Comparison of ENCODE assay signal across 8 cellular contexts in genomic region chr17:50903604-50904521, GRCh38. TPM values are rescaled to one million over a fixed set of nuclear protein-coding genes. Genes with fewer than 3 reads are reported as not detected.
DNase-seq lines count a peak whose midpoint lies in the region; ATAC-seq and TF ChIP-seq lines count a peak whose summit lies in the region.

No MANE protein-coding gene starts in this region.

- H3K9me3 Mint-ChIP-seq in progenitor cell of endocrine pancreas (ENCODE audit: low read depth) = no peaks in the 10 kb centered on the region

- H3K27me3 ChIP-seq in effector memory CD4-positive, alpha-beta T cell (replicated peaks; ENCODE audit: control insufficient read depth, insufficient read depth, low read length, poor library complexity, severe bottlenecking) = no peaks in the 10 kb centered on the region

- peaks cover 45% of the 10 kb centered on the region for H3K4me1 ChIP-seq in effector memory CD4-positive, alpha-beta T cell (ENCODE audit: control insufficient read depth, insufficient read depth, low read length, poor library complexity, severe bottlenecking)

- no peaks in the 10 kb centered on the region for H3K9me3 ChIP-seq in effector memory CD4-positive, alpha-beta T cell (ENCODE audit: control insufficient read depth, low read length)

- peak; percentile 59 for DNase-seq in RWPE1 (ENCODE audit: low spot score)
- peak in 2 of 3 donors; percentile 25 to 52 for DNase-seq in effector memory CD4-positive, alpha-beta T cell
- DNase-seq in progenitor cell of endocrine pancreas (ENCODE audit: low spot score, unreplicated experiment) = no peak
- no peak for DNase-seq in SIG-M5 (lab: John Stamatoyannopoulos, UW)
- DNase-seq in NCI-H345 (lab: John Stamatoyannopoulos, UW) = no peak

- no peak overlapping the region for H3K4me3 ChIP-seq in effector memory CD4-positive, alpha-beta T cell (ENCODE audit: insufficient read depth, low read depth, low read length, poor library complexity, severe bottlenecking)

- peaks cover 56% of the 10 kb centered on the region for H3K4me1 Mint-ChIP-seq in progenitor cell of endocrine pancreas (ENCODE audit: low read depth)

- H3K36me3 Mint-ChIP-seq in progenitor cell of endocrine pancreas (ENCODE audit: insufficient read depth) = no peaks in the 10 kb centered on the region

- H3K4me3 Mint-ChIP-seq in progenitor cell of endocrine pancreas (ENCODE audit: low read depth) = no peak overlapping the region

- CTCF ChIA-PET in RWPE1 (lab: Yijun Ruan, JAX) = interaction anchor here (0.6 to 1.1 kb wide), 2 partner anchors 9 to 40 kb away, joined by 3 read pairs; no protein-coding TSS in a partner anchor

- peak overlapping the region; percentile 38 for H3K27ac Mint-ChIP-seq in progenitor cell of endocrine pancreas

- TF ChIP-seq CTCF in RWPE1 (conservative IDR thresholded peaks at IDR 0.05; ENCODE audit: low read depth) (no peak), progenitor cell of endocrine pancreas (IDR thresholded peaks at IDR 0.05; ENCODE audit: unreplicated experiment) (no peak)

- H3K27me3 Mint-ChIP-seq in progenitor cell of endocrine pancreas = no peaks in the 10 kb centered on the region

- ATAC-seq in GM21619 (IDR thresholded peaks at IDR 0.05; ENCODE audit: unreplicated experiment) = peak; percentile 58
- no peak for ATAC-seq in GM18505 (IDR thresholded peaks at IDR 0.05; ENCODE audit: unreplicated experiment)
- no peak for ATAC-seq in GM18873 (IDR thresholded peaks at IDR 0.05; ENCODE audit: low FRiP score, unreplicated experiment)

- H3K36me3 ChIP-seq in effector memory CD4-positive, alpha-beta T cell (ENCODE audit: control insufficient read depth, insufficient read depth, low read length) = no peaks in the 10 kb centered on the region

- no peak for TF ChIP-seq POLR2A in GM18505 (IDR thresholded peaks at IDR 0.05; ENCODE audit: borderline replicate concordance, extremely low read depth, insufficient read depth, insufficient read length)

- POLR2A ChIA-PET in RWPE1 (lab: Yijun Ruan, JAX; ENCODE audit: low non-redundant PET) = interaction anchor here (1.6 kb wide), 1 partner anchor 38 kb away, joined by 7 read pairs; the partner anchor contains the start of gene TOB1

- H3K27ac ChIP-seq in RWPE1 = peak overlapping the region; percentile 96
- H3K27ac ChIP-seq in effector memory CD4-positive, alpha-beta T cell (ENCODE audit: insufficient read depth, low read length, poor library complexity, severe bottlenecking) = peak overlapping the region; percentile 75

RNA-seq across cellular contexts. Expression of gene TOB1, which starts 37.7 kb away (rescaled TPM):
- 41.0 and 43.9 TPM in 2 replicates for total RNA-seq in progenitor cell of endocrine pancreas

Comparison
In these comparisons a context has a peak if more than half of its experiments do, and no peak if none do; other contexts are left out.
1. DNase-seq: peak in RWPE1 (single experiment) and effector memory CD4-positive, alpha-beta T cell (2 of 3); none in progenitor cell of endocrine pancreas (single experiment), SIG-M5 (single experiment) and NCI-H345 (single experiment).